Comparison of ENCODE assay signal across 10 cellular contexts in genomic region chr5:159337291-159337974, GRCh38. TPM values are rescaled to one million over a fixed set of nuclear protein-coding genes. Genes with fewer than 3 reads are reported as not detected.
A peak's percentile ranks its signal among the peaks of the same experiment; 100 is the strongest.
DNase-seq lines count a peak whose midpoint lies in the region; FAIRE-seq and TF ChIP-seq lines count a peak whose summit lies in the region.
"Had no signal": no experiment of that assay in that cellular context is flagged by ENCODE, and none has a peak within 500 bp of the region (broad histone marks: within the 10 kb centered on the region; RNA-seq: fewer than 3 reads in every experiment).

No MANE protein-coding gene starts in this region.

- peaks cover 56 to 74% (median 69%) of the 10 kb centered on the region in 3 donors for H3K4me1 Mint-ChIP-seq in CD8-positive, alpha-beta memory T cell
- H3K4me1 Mint-ChIP-seq in activated T-helper 1 cell treated with anti-CD3 and anti-CD28 coated beads, Interleukin-12 subunit alpha, Interleukin-12 subunit beta, Interleukin-2, Interleukin-4 antibody, amounts not matched to agents 30 ng/mL and 10 ng/mL and 1 ng/mL, durations not matched to agents 14 hours and 24 hours and 36 hours (ENCODE audit: low read depth), result peaks cover 87% of the 10 kb centered on the region

- no peak overlapping the region for H3K27ac ChIP-seq in CD8-positive, alpha-beta memory T cell (ENCODE audit: low read depth, low read length)

- peaks cover 0 to 4% of the 10 kb centered on the region in 2 donors for H3K27me3 Mint-ChIP-seq in CD8-positive, alpha-beta memory T cell
- H3K27me3 Mint-ChIP-seq in activated T-helper 1 cell treated with anti-CD3 and anti-CD28 coated beads, Interleukin-12 subunit alpha, Interleukin-12 subunit beta, Interleukin-2, Interleukin-4 antibody, amounts not matched to agents 30 ng/mL and 10 ng/mL and 1 ng/mL, durations not matched to agents 14 hours and 24 hours and 36 hours (ENCODE audit: insufficient read depth), result no peaks in the 10 kb centered on the region

- no peaks in the 10 kb centered on the region for H3K9me3 Mint-ChIP-seq in CD8-positive, alpha-beta memory T cell
- H3K9me3 Mint-ChIP-seq in activated T-helper 1 cell treated with anti-CD3 and anti-CD28 coated beads, Interleukin-12 subunit alpha, Interleukin-12 subunit beta, Interleukin-2, Interleukin-4 antibody, amounts not matched to agents 30 ng/mL and 10 ng/mL and 1 ng/mL, durations not matched to agents 14 hours and 24 hours and 36 hours, result peaks cover 11% of the 10 kb centered on the region

- H3K36me3 ChIP-seq in CD8-positive, alpha-beta memory T cell (ENCODE audit: insufficient read depth, low read length), result no peaks in the 10 kb centered on the region

- H3K27ac Mint-ChIP-seq in CD8-positive, alpha-beta memory T cell, result peak overlapping the region; percentile 71 to 93 (median 80)
- peak overlapping the region; percentile 50 for H3K27ac Mint-ChIP-seq in activated T-helper 1 cell treated with anti-CD3 and anti-CD28 coated beads, Interleukin-12 subunit alpha, Interleukin-12 subunit beta, Interleukin-2, Interleukin-4 antibody, amounts not matched to agents 30 ng/mL and 10 ng/mL and 1 ng/mL, durations not matched to agents 14 hours and 24 hours and 36 hours

- H3K36me3 Mint-ChIP-seq in CD8-positive, alpha-beta memory T cell, result peaks cover 0 to 3% (median 3%) of the 10 kb centered on the region in 3 donors
- H3K36me3 Mint-ChIP-seq in activated T-helper 1 cell treated with anti-CD3 and anti-CD28 coated beads, Interleukin-12 subunit alpha, Interleukin-12 subunit beta, Interleukin-2, Interleukin-4 antibody, amounts not matched to agents 30 ng/mL and 10 ng/mL and 1 ng/mL, durations not matched to agents 14 hours and 24 hours and 36 hours (ENCODE audit: low read depth), result peaks cover 15% of the 10 kb centered on the region

- intact Hi-C loops in activated T-helper 1 cell treated with anti-CD3 and anti-CD28 coated beads, Interleukin-12 subunit alpha, Interleukin-12 subunit beta, Interleukin-2, Interleukin-4 antibody, amounts not matched to agents 30 ng/mL and 10 ng/mL and 1 ng/mL, durations not matched to agents 14 hours and 24 hours and 36 hours (cut with micrococcal nuclease), result loop anchor here (1.0 to 2.0 kb wide), 7 partner anchors 75 to 671 kb away; partner anchors contain the start of genes RNF145, TTC1 and UBLCP1

- H3K4me1 ChIP-seq in CD8-positive, alpha-beta memory T cell (ENCODE audit: insufficient read depth, low read length), result peaks cover 44% of the 10 kb centered on the region

- H3K27me3 ChIP-seq in CD8-positive, alpha-beta memory T cell (ENCODE audit: insufficient read depth, low read length, poor library complexity, severe bottlenecking), result no peaks in the 10 kb centered on the region

- CTCF ChIA-PET in CD8-positive, alpha-beta memory T cell (lab: Charles Lee), result interaction anchor here (1.9 kb wide), 1 partner anchor 20 kb away, joined by 5 read pairs; no protein-coding TSS in a partner anchor
- CTCF ChIA-PET in HEK293T (lab: Yijun Ruan, JAX), result interaction anchor here (0.6 kb wide), 1 partner anchor 244 kb away, joined by 4 read pairs; no protein-coding TSS in a partner anchor

- no peak for FAIRE-seq in GM12891 (lab: Jason Lieb, UNC)

- no peak for TF ChIP-seq POLR2A in GM12891 (IDR thresholded peaks at IDR 0.05; ENCODE audit: low read depth, low read length)

- DNase-seq in CD8-positive, alpha-beta memory T cell, result peak in 3 of 5 donors; percentile 11 to 55 (median 38)
- peak; percentile 31 for DNase-seq in NOMO-1 treated with dmso at 0.1 percent for 144 hours (lab: John Stamatoyannopoulos, UW; ENCODE audit: unreplicated experiment)
- DNase-seq in activated T-helper 1 cell treated with anti-CD3 and anti-CD28 coated beads, Interleukin-12 subunit alpha, Interleukin-12 subunit beta, Interleukin-2, Interleukin-4 antibody, amounts not matched to agents 30 ng/mL and 10 ng/mL and 1 ng/mL, durations not matched to agents 14 hours and 24 hours and 36 hours (ENCODE audit: low spot score), result peak; percentile 66
- DNase-seq in iris pigment epithelial cell (ENCODE audit: low read depth), result peak; percentile 93
- DNase-seq in kidney glomerular epithelial cell (lab: John Stamatoyannopoulos, UW), result no peak
- no peak for DNase-seq in HEK293T (ENCODE audit: extremely low spot score)
- DNase-seq in GM12891 (ENCODE audit: insufficient read length, low spot score), result no peak
- no peak for DNase-seq in NCI-H1092 (lab: John Stamatoyannopoulos, UW)
- DNase-seq: NCI-H446 had no signal

- no peaks in the 10 kb centered on the region for H3K9me3 ChIP-seq in CD8-positive, alpha-beta memory T cell (ENCODE audit: low read length)

- peak overlapping the region in 6 of 7 donors; percentile 7 to 70 (median 35) for H3K4me3 Mint-ChIP-seq in CD8-positive, alpha-beta memory T cell
- H3K4me3 Mint-ChIP-seq in activated T-helper 1 cell treated with anti-CD3 and anti-CD28 coated beads, Interleukin-12 subunit alpha, Interleukin-12 subunit beta, Interleukin-2, Interleukin-4 antibody, amounts not matched to agents 30 ng/mL and 10 ng/mL and 1 ng/mL, durations not matched to agents 14 hours and 24 hours and 36 hours, result peak overlapping the region; percentile 43

- POLR2A ChIA-PET in CD8-positive, alpha-beta memory T cell (lab: Charles Lee), result interaction anchor here (0.6 kb wide), 1 partner anchor 1082 kb away, joined by 3 read pairs; no protein-coding TSS in a partner anchor
- POLR2A ChIA-PET in HEK293T (lab: Yijun Ruan, JAX), result no interaction called here

- H3K4me3 ChIP-seq in CD8-positive, alpha-beta memory T cell (ENCODE audit: low read length), result peak overlapping the region; percentile 18

TF ChIP-seq in HEK293T, 16 proteins besides CTCF, POLR2A, EP300 and RAD21:
- TF ChIP-seq BHLHE40 (IDR thresholded peaks at IDR 0.05; ENCODE audit: borderline replicate concordance) (no peak), L3MBTL2 (conservative IDR thresholded peaks at IDR 0.05) (no peak), CTBP1 (IDR thresholded peaks at IDR 0.05; ENCODE audit: borderline replicate concordance) (no peak), FOXM1 (IDR thresholded peaks at IDR 0.05; ENCODE audit: borderline replicate concordance) (no peak), ELF4 (IDR thresholded peaks at IDR 0.05) (no peak), SUZ12 (IDR thresholded peaks at IDR 0.05) (no peak), TARDBP (IDR thresholded peaks at IDR 0.05) (no peak), ARNT (IDR thresholded peaks at IDR 0.05) (no peak), FOXK2 (IDR thresholded peaks at IDR 0.05) (no peak)

TF ChIP-seq in GM12891, 5 proteins besides CTCF, POLR2A, EP300 and RAD21:
- TF ChIP-seq TAF1 (IDR thresholded peaks at IDR 0.05; ENCODE audit: low read depth, low read length) (no peak), POU2F2 (IDR thresholded peaks at IDR 0.05; ENCODE audit: low read depth, low read length) (no peak), PAX5 (IDR thresholded peaks at IDR 0.05; ENCODE audit: insufficient read depth, low read length, severe bottlenecking) (no peak), POLR2AphosphoS5 (IDR thresholded peaks at IDR 0.05; ENCODE audit: low read depth, low read length) (no peak), SPI1 (IDR thresholded peaks at IDR 0.05; ENCODE audit: low read depth, low read length) (no peak)
TF ChIP-seq in GM12891: peak in this region for 0.

RNA-seq across cellular contexts. Expression of gene IL12B, which starts 7.1 kb away (rescaled TPM):
- total RNA-seq in CD8-positive, alpha-beta memory T cell, result not detected
- not detected for polyA plus RNA-seq in CD8-positive, alpha-beta memory T cell
- not detected in 2 replicates for total RNA-seq in activated T-helper 1 cell treated with anti-CD3 and anti-CD28 coated beads, Interleukin-12 subunit alpha, Interleukin-12 subunit beta, Interleukin-2, Interleukin-4 antibody, amounts not matched to agents 30 ng/mL and 10 ng/mL and 1 ng/mL, durations not matched to agents 14 hours and 24 hours and 36 hours
- 0.04 TPM for polyA plus RNA-seq in GM12891 (2012; ENCODE audit: low read depth, missing spikeins)
- total RNA-seq: glomerular endothelial cell had no signal

Comparison
In these comparisons a context has a peak if more than half of its experiments do, and no peak if none do; other contexts are left out.
1. DNase-seq: peak in CD8-positive, alpha-beta memory T cell (3 of 5), NOMO-1 treated with dmso at 0.1 percent for 144 hours (single experiment), activated T-helper 1 cell treated with anti-CD3 and anti-CD28 coated beads, Interleukin-12 subunit alpha, Interleukin-12 subunit beta, Interleukin-2, Interleukin-4 antibody, amounts not matched to agents 30 ng/mL and 10 ng/mL and 1 ng/mL, durations not matched to agents 14 hours and 24 hours and 36 hours (single experiment) and iris pigment epithelial cell (single experiment); none in kidney glomerular epithelial cell (single experiment), HEK293T (single experiment), GM12891 (single experiment) and NCI-H1092 (single experiment).